26 cellular contexts compared by ENCODE assay signal in genomic region chr1:232990729-232991128, GRCh38.
"Had no signal": no experiment of that assay in that cellular context is flagged by ENCODE, and none has a peak within 500 bp of the region (broad histone marks: within the 10 kb centered on the region; RNA-seq: fewer than 3 reads in every experiment).

No MANE protein-coding gene starts in this region.

- H3K27ac Mint-ChIP-seq: memory B cell, type B pancreatic cell had no signal

- H3K27ac ChIP-seq: dorsolateral prefrontal cortex, esophagus muscularis mucosa, foreskin keratinocyte, gastroesophageal sphincter, heart left ventricle, hepatocyte, prostate gland, right atrium auricular region, stomach, thyroid gland had no signal

- ATAC-seq: foreskin keratinocyte, gastroesophageal sphincter, heart left ventricle, left lobe of liver, mucosa of descending colon, sciatic nerve had no signal

- H3K4me3 Mint-ChIP-seq: memory B cell; natural killer cell treated with Interleukin-12 subunit alpha and Interleukin-12 subunit beta and Interleukin-15 and Interleukin-18, amount 100 ng/mL, for 72 hours; neural crest cell; type B pancreatic cell had no signal

- DNase-seq: dorsolateral prefrontal cortex; effector CD4-positive, alpha-beta T cell; foreskin keratinocyte; heart left ventricle; kidney; mucosa of descending colon; naive B cell; stimulated activated CD4-positive, alpha-beta T cell treated with anti-CD3 and anti-CD28 coated beads, Interleukin-12 subunit alpha, Interleukin-12 subunit beta, amount 100 ng/mL, for 4 hours; stimulated activated CD4-positive, alpha-beta T cell treated with anti-CD3 and anti-CD28 coated beads, Interleukin-1b, Interleukin-23, amount 100 ng/mL, for 48 hours; stimulated activated CD4-positive, alpha-beta T cell treated with anti-CD3 and anti-CD28 coated beads, Interleukin-4, amount 100 ng/mL, for 1 hour; stimulated activated CD8-positive, alpha-beta memory T cell treated with anti-CD3 and anti-CD28 coated beads, Interleukin-4, amount 100 ng/mL, for 48 hours; stomach; thyroid gland had no signal

- H3K9me3 ChIP-seq: esophagus muscularis mucosa, gastroesophageal sphincter, prostate gland, thyroid gland had no signal

- H3K4me3 ChIP-seq: dorsolateral prefrontal cortex, esophagus muscularis mucosa, gastroesophageal sphincter, heart left ventricle, hepatocyte, lung, mucosa of descending colon, prostate gland, right atrium auricular region, smooth muscle cell, stomach, thyroid gland had no signal

- H3K27me3 Mint-ChIP-seq: memory B cell; naive B cell; natural killer cell treated with Interleukin-12 subunit alpha and Interleukin-12 subunit beta and Interleukin-15 and Interleukin-18, amount 100 ng/mL, for 72 hours; type B pancreatic cell had no signal

- H3K9me3 Mint-ChIP-seq: natural killer cell treated with Interleukin-12 subunit alpha and Interleukin-12 subunit beta and Interleukin-15 and Interleukin-18, amount 100 ng/mL, for 72 hours had no signal

- H3K4me1 ChIP-seq: esophagus muscularis mucosa, foreskin keratinocyte, gastroesophageal sphincter, prostate gland, stomach, thyroid gland had no signal

- H3K27me3 ChIP-seq: dorsolateral prefrontal cortex, esophagus muscularis mucosa, foreskin keratinocyte, gastroesophageal sphincter, heart left ventricle, hepatocyte, right atrium auricular region, stomach, thyroid gland had no signal

- H3K4me1 Mint-ChIP-seq: memory B cell, naive B cell had no signal

- H3K79me2 ChIP-seq: hepatocyte had no signal

- H2AFZ ChIP-seq: hepatocyte had no signal

- H3K4me2 ChIP-seq: hepatocyte, smooth muscle cell had no signal

- H3K36me3 ChIP-seq: heart left ventricle, prostate gland, right atrium auricular region, thyroid gland had no signal
